Comparison of ENCODE assay signal across 13 cellular contexts in genomic region chr12:48691826-48692473, GRCh38.
"Had no signal": no experiment of that assay in that cellular context is flagged by ENCODE, and none has a peak within 500 bp of the region (broad histone marks: within the 10 kb centered on the region; RNA-seq: fewer than 3 reads in every experiment).

No MANE protein-coding gene starts in this region.

- H3K27ac Mint-ChIP-seq: neural progenitor cell had no signal

- H3K27ac ChIP-seq: adrenal gland, neural progenitor cell, parathyroid adenoma, tibial artery had no signal

- H3K4me1 ChIP-seq: adrenal gland, neural progenitor cell had no signal

- H3K9ac ChIP-seq: neural progenitor cell, parathyroid adenoma had no signal

- H3K27me3 ChIP-seq: adrenal gland, neural progenitor cell, tibial artery had no signal

- DNase-seq: activated CD4-positive, alpha-beta T cell treated with anti-CD3 and anti-CD28 coated beads, Interleukin-2, amount 50 U/mL, for 4 hours; activated CD4-positive, CD25-positive, alpha-beta regulatory T cell treated with anti-CD3 and anti-CD28 coated beads, Interleukin-2, amount 50 U/mL, for 72 hours; activated T-cell treated with anti-CD3 and anti-CD28 coated beads, Interleukin-2, amount 50 U/mL, for 72 hours; adrenal gland; cerebellar nuclear complex; glutamatergic neuron; retina; small intestine; tibial artery had no signal

- H2AFZ ChIP-seq: neural progenitor cell, parathyroid adenoma had no signal

- H3K9me3 Mint-ChIP-seq: activated T-cell treated with anti-CD3 and anti-CD28 coated beads, Interleukin-2, amount 50 U/mL, for 72 hours; neural progenitor cell had no signal

- H3K4me3 Mint-ChIP-seq: activated T-cell treated with anti-CD3 and anti-CD28 coated beads, Interleukin-2, amount 50 U/mL, for 72 hours; neural progenitor cell had no signal

- H3K4me1 Mint-ChIP-seq: neural progenitor cell had no signal

- H3K9me3 ChIP-seq: adrenal gland, tibial artery had no signal

- ATAC-seq: activated T-cell treated with anti-CD3 and anti-CD28 coated beads, Interleukin-2, amount 50 U/mL, for 72 hours; esophagus mucosa; left lobe of liver had no signal

- H3K4me3 ChIP-seq: adrenal gland, neural progenitor cell, tibial artery had no signal

- H3K4me2 ChIP-seq: neural progenitor cell had no signal
